30 cellular contexts compared by ENCODE assay signal in the genomic region with DNA sequence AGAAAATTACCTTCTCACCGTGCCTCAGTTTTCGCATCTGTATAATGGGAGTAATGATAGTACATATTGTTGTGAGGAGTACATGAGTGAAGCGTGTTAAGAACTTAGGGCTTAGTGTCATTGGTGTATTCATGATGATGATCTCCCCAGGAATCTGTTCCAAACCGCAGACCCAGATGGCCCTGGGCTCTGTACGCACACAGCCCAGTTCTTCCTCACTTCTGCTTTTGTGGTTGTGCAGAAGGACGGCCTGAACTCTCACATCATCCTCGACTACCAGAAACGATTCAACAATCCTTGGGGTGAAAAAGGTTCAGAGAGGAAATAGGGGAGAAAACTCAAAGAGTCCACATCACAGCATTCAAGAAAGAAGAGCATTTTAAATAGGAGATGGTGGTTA.
DNase-seq lines count a peak whose midpoint lies in the region; ATAC-seq lines count a peak whose summit lies in the region.
"Had no signal": no experiment of that assay in that cellular context is flagged by ENCODE, and none has a peak within 500 bp of the region (broad histone marks: within the 10 kb centered on the region; RNA-seq: fewer than 3 reads in every experiment).

No MANE protein-coding gene starts in this region.

- no peaks in the 10 kb centered on the region for H3K9me3 Mint-ChIP-seq in activated naive CD4-positive, alpha-beta T cell treated with anti-CD3 and anti-CD28 coated beads, Interleukin-2, amount 10 ng/mL, durations not matched to agents 7 days and 5 days
- peaks cover 2% of the 10 kb centered on the region for H3K9me3 Mint-ChIP-seq in stimulated activated memory B cell treated with anti-CD40 and anti-IgM and Interleukin-4, amounts not matched to agents 10 μg/mL and 1 μg/mL and 100 μg/mL, for 72 hours
- H3K9me3 Mint-ChIP-seq: activated CD4-positive, alpha-beta memory T cell treated with anti-CD3 and anti-CD28 coated beads, Interleukin-2, amount 10 ng/mL, durations not matched to agents 7 days and 5 days; activated naive CD8-positive, alpha-beta T cell treated with anti-CD3 and anti-CD28 coated beads for 36 hours; activated T-helper 2 cell treated with anti-CD3 and anti-CD28 coated beads, Interferon-gamma antibody, Interleukin-2, Interleukin-4, amounts not matched to agents 10 μg/mL and 5 μg/mL and 100 μg/mL, durations not matched to agents 14 hours and 24 hours and 36 hours; CD8-positive, alpha-beta T cell had no signal

- peak; percentile 65 for ATAC-seq in stimulated activated memory B cell treated with anti-CD40 and anti-IgM and Interleukin-4, amounts not matched to agents 10 μg/mL and 1 μg/mL and 100 μg/mL, for 72 hours
- ATAC-seq in HG03565 (IDR thresholded peaks at IDR 0.05; ENCODE audit: unreplicated experiment): no peak
- ATAC-seq: CD8-positive, alpha-beta T cell; foreskin keratinocyte; heart right ventricle; left cardiac atrium; Right ventricle myocardium inferior had no signal

- no peak overlapping the region for H3K4me3 Mint-ChIP-seq in activated naive CD4-positive, alpha-beta T cell treated with anti-CD3 and anti-CD28 coated beads, Interleukin-2, amount 10 ng/mL, durations not matched to agents 7 days and 5 days
- no peak overlapping the region for H3K4me3 Mint-ChIP-seq in stimulated activated memory B cell treated with anti-CD40 and anti-IgM and Interleukin-4, amounts not matched to agents 10 μg/mL and 1 μg/mL and 100 μg/mL, for 72 hours
- H3K4me3 Mint-ChIP-seq: activated CD4-positive, alpha-beta memory T cell treated with anti-CD3 and anti-CD28 coated beads, Interleukin-2, amount 10 ng/mL, durations not matched to agents 7 days and 5 days; activated naive CD8-positive, alpha-beta T cell treated with anti-CD3 and anti-CD28 coated beads for 36 hours; CD8-positive, alpha-beta T cell; nephron progenitor cell had no signal

- H3K36me3 Mint-ChIP-seq in activated naive CD4-positive, alpha-beta T cell treated with anti-CD3 and anti-CD28 coated beads, Interleukin-2, amount 10 ng/mL, durations not matched to agents 7 days and 5 days: no peaks in the 10 kb centered on the region
- H3K36me3 Mint-ChIP-seq in stimulated activated memory B cell treated with anti-CD40 and anti-IgM and Interleukin-4, amounts not matched to agents 10 μg/mL and 1 μg/mL and 100 μg/mL, for 72 hours: no peaks in the 10 kb centered on the region
- H3K36me3 Mint-ChIP-seq: activated naive CD8-positive, alpha-beta T cell treated with anti-CD3 and anti-CD28 coated beads for 36 hours; CD8-positive, alpha-beta T cell had no signal

- CTCF ChIA-PET in activated naive CD4-positive, alpha-beta T cell treated with anti-CD3 and anti-CD28 coated beads, Interleukin-2, amount 10 ng/mL, durations not matched to agents 7 days and 5 days (lab: Charles Lee): no interaction called here

- no peaks in the 10 kb centered on the region for H3K4me1 Mint-ChIP-seq in activated naive CD4-positive, alpha-beta T cell treated with anti-CD3 and anti-CD28 coated beads, Interleukin-2, amount 10 ng/mL, durations not matched to agents 7 days and 5 days
- no peaks in the 10 kb centered on the region for H3K4me1 Mint-ChIP-seq in stimulated activated memory B cell treated with anti-CD40 and anti-IgM and Interleukin-4, amounts not matched to agents 10 μg/mL and 1 μg/mL and 100 μg/mL, for 72 hours
- H3K4me1 Mint-ChIP-seq: activated CD4-positive, alpha-beta memory T cell treated with anti-CD3 and anti-CD28 coated beads, Interleukin-2, amount 10 ng/mL, durations not matched to agents 7 days and 5 days; activated naive CD8-positive, alpha-beta T cell treated with anti-CD3 and anti-CD28 coated beads for 36 hours had no signal

- no peak for DNase-seq in activated naive CD4-positive, alpha-beta T cell treated with anti-CD3 and anti-CD28 coated beads, Interleukin-2, amount 10 ng/mL, durations not matched to agents 7 days and 5 days
- no peak for DNase-seq in activated naive CD4-positive, alpha-beta T cell (lab: John Stamatoyannopoulos, UW)
- DNase-seq in Kasumi-1 (lab: John Stamatoyannopoulos, UW) (peak; percentile 86), RPMI8226 (peak; percentile 90), NCI-H345 treated with DMSO at 0.1 percent for 48 hours (lab: John Stamatoyannopoulos, UW; ENCODE audit: unreplicated experiment) (no peak), NCI-H2196 treated with DMSO at 0.1 percent for 48 hours (lab: John Stamatoyannopoulos, UW; ENCODE audit: unreplicated experiment) (no peak)
- DNase-seq: 8988T; activated CD4-positive, alpha-beta memory T cell treated with anti-CD3 and anti-CD28 coated beads, Interleukin-2, amount 10 ng/mL, durations not matched to agents 7 days and 5 days; activated CD8-positive, alpha-beta memory T cell treated with anti-CD3 and anti-CD28 coated beads, Interleukin-2, amount 50 U/mL, for 48 hours; activated naive CD8-positive, alpha-beta T cell treated with anti-CD3 and anti-CD28 coated beads for 36 hours; CD8-positive, alpha-beta T cell; cortex of kidney; DMS 273 treated with DMSO at 0.1 percent for 48 hours; heart right ventricle; left cardiac atrium; NCI-H1105 treated with DMSO at 0.1 percent for 48 hours; NCI-H2029 treated with DMSO at 0.1 percent for 48 hours; NCI-H226; NCI-H774; nephron progenitor cell; retina; small intestine; stimulated activated CD4-positive, alpha-beta T cell treated with anti-CD3 and anti-CD28 coated beads, Interleukin-1b, Interleukin-23, amount 100 ng/mL, for 48 hours; T1000; transverse colon had no signal

- H3K27me3 Mint-ChIP-seq in activated naive CD4-positive, alpha-beta T cell treated with anti-CD3 and anti-CD28 coated beads, Interleukin-2, amount 10 ng/mL, durations not matched to agents 7 days and 5 days: peaks cover 2% of the 10 kb centered on the region
- H3K27me3 Mint-ChIP-seq in stimulated activated memory B cell treated with anti-CD40 and anti-IgM and Interleukin-4, amounts not matched to agents 10 μg/mL and 1 μg/mL and 100 μg/mL, for 72 hours: peaks cover 45% of the 10 kb centered on the region
- H3K27me3 Mint-ChIP-seq: activated CD4-positive, alpha-beta memory T cell treated with anti-CD3 and anti-CD28 coated beads, Interleukin-2, amount 10 ng/mL, durations not matched to agents 7 days and 5 days had no signal

- H3K27ac Mint-ChIP-seq in activated naive CD4-positive, alpha-beta T cell treated with anti-CD3 and anti-CD28 coated beads, Interleukin-2, amount 10 ng/mL, durations not matched to agents 7 days and 5 days: peak overlapping the region; percentile 0
- no peak overlapping the region for H3K27ac Mint-ChIP-seq in stimulated activated memory B cell treated with anti-CD40 and anti-IgM and Interleukin-4, amounts not matched to agents 10 μg/mL and 1 μg/mL and 100 μg/mL, for 72 hours
- H3K27ac Mint-ChIP-seq: activated CD4-positive, alpha-beta memory T cell treated with anti-CD3 and anti-CD28 coated beads, Interleukin-2, amount 10 ng/mL, durations not matched to agents 7 days and 5 days; activated naive CD8-positive, alpha-beta T cell treated with anti-CD3 and anti-CD28 coated beads for 36 hours; activated T-helper 2 cell treated with anti-CD3 and anti-CD28 coated beads, Interferon-gamma antibody, Interleukin-2, Interleukin-4, amounts not matched to agents 10 μg/mL and 5 μg/mL and 100 μg/mL, durations not matched to agents 14 hours and 24 hours and 36 hours; CD8-positive, alpha-beta T cell; nephron progenitor cell had no signal

Comparison
In these comparisons a context has a peak if more than half of its experiments do, and no peak if none do; other contexts are left out.
1. DNase-seq: peak in Kasumi-1 (2 of 2) and RPMI8226 (single experiment); none in activated naive CD4-positive, alpha-beta T cell treated with anti-CD3 and anti-CD28 coated beads, Interleukin-2, amount 10 ng/mL, durations not matched to agents 7 days and 5 days (single experiment), activated naive CD4-positive, alpha-beta T cell (0 of 4), NCI-H345 treated with DMSO at 0.1 percent for 48 hours (single experiment) and NCI-H2196 treated with DMSO at 0.1 percent for 48 hours (single experiment).